In genomic region chr18:24271381-24272331, GRCh38 we compare ENCODE assay signal across 8 cellular contexts.
DNase-seq lines count a peak whose midpoint lies in the region; ATAC-seq, FAIRE-seq and TF ChIP-seq lines count a peak whose summit lies in the region.

No MANE protein-coding gene starts in this region.

- peak; percentile 58 for DNase-seq in HTR-8/SVneo (ENCODE audit: insufficient read length, low spot score)
- peak; percentile 27 to 77 for DNase-seq in dermis microvascular lymphatic vessel endothelial cell (ENCODE audit: low read depth in 2 of 2)
- peak; percentile 96 for DNase-seq in left kidney (ENCODE audit: low read depth, low spot score)
- peak; percentile 61 for DNase-seq in stimulated activated CD4-positive, alpha-beta T cell treated with anti-CD3 and anti-CD28 coated beads, Interleukin-15, amount 100 ng/mL, for 24 hours

- no peaks in the 10 kb centered on the region for H3K9me3 ChIP-seq in ES-I3 (ENCODE audit: control insufficient read depth, insufficient read depth, low read length)

- H3K9ac ChIP-seq in ES-I3 (ENCODE audit: low read depth, low read length): peak overlapping the region; percentile 64

- H3K4me1 ChIP-seq in ES-I3 (ENCODE audit: insufficient read depth, low read length): peaks cover 12% of the 10 kb centered on the region; the same call in 1 of the 2 replicates

- ATAC-seq in SK-N-SH treated with all-trans-retinoic acid at 6 μM for 48 hours (peak; percentile 88), GM21447 (IDR thresholded peaks at IDR 0.05; ENCODE audit: unreplicated experiment) (no peak), GM21737 (IDR thresholded peaks at IDR 0.05; ENCODE audit: unreplicated experiment) (no peak)

- no peak for FAIRE-seq in HTR-8/SVneo (lab: Jason Lieb, UNC)

- H3K36me3 ChIP-seq in ES-I3 (ENCODE audit: insufficient read depth, low read length): no peaks in the 10 kb centered on the region

TF ChIP-seq in SK-N-SH treated with all-trans-retinoic acid at 6 μM for 48 hours, 23 proteins besides CTCF, POLR2A, EP300 and RAD21:
- no peak for TF ChIP-seq CSDC2 (CRISPR knock-in tag; IDR thresholded peaks at IDR 0.05)
